In the genomic region with DNA sequence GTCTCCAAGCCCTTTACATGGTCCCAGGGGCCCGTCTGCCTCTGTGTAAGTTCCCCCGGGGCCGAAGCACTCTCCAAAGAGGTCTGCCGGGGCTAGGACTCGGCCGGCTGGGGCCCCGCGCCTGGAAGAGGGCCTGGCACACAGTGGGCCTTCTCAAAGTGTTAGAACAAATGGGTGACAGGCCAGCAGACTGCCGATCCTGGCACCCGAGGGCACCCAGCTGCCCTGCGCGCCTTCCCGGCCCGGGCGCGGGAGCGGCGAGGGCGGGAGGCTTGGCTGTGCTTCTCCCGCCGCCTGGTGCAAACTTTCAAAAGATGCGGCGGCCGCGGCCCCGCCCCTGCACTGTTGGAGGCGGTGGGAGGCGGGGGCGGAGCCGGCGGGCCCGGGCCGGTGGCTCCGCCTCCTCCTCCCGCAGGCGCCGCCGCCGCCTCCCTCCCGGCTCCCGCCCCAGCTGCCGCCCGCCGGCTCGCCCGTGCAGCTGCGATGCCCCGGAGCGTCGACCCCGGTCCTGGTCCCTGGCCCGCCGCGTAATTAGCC, we compare ENCODE assay signal across 8 cellular contexts. TPM values are rescaled to one million over a fixed set of nuclear protein-coding genes. Genes with fewer than 3 reads are reported as not detected.
DNase-seq lines count a peak whose midpoint lies in the region; ATAC-seq, FAIRE-seq and TF ChIP-seq lines count a peak whose summit lies in the region.

A gene with protein sequence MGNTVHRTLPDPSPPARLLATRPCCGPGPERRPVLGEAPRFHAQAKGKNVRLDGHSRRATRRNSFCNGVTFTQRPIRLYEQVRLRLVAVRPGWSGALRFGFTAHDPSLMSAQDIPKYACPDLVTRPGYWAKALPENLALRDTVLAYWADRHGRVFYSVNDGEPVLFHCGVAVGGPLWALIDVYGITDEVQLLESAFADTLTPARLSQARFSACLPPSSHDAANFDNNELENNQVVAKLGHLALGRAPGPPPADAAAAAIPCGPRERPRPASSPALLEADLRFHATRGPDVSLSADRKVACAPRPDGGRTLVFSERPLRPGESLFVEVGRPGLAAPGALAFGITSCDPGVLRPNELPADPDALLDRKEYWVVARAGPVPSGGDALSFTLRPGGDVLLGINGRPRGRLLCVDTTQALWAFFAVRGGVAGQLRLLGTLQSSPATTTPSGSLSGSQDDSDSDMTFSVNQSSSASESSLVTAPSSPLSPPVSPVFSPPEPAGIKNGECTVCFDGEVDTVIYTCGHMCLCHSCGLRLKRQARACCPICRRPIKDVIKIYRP (plus strand): TSS at position 442 of the 537 bp plus-strand sequence. CDS start 144 bp downstream, outside the sequence.

- peak within 1 kb of the TSS; percentile 93 for H3K4me2 ChIP-seq in A549

- peak; percentile 74 to 86 for ATAC-seq in A549
- ATAC-seq in GM18498 (IDR thresholded peaks at IDR 0.05; ENCODE audit: unreplicated experiment), result peak; percentile 58
- peak; percentile 74 to 93 (median 86) for ATAC-seq in heart right ventricle

- peak within 1 kb of the TSS; percentile 70 to 83 for H3K27ac ChIP-seq in A549
- H3K27ac ChIP-seq in SJCRH30, result peak within 1 kb of the TSS; percentile 95
- H3K27ac ChIP-seq in heart right ventricle, result peak within 1 kb of the TSS; percentile 92 to 99 (median 98)
- H3K27ac ChIP-seq in ovary, result peak within 1 kb of the TSS; percentile 38 to 89

- CTCF ChIA-PET in A549 (lab: Yijun Ruan, JAX), result interaction anchor here (0.9 to 4.6 kb wide), 7 partner anchors 11 to 194 kb away, joined by 3 to 20 read pairs (median 4); no protein-coding TSS in a partner anchor

- TF ChIP-seq POLR2A in A549 (IDR thresholded peaks at IDR 0.05; ENCODE audit: low read length) (no peak), ovary (IDR thresholded peaks at IDR 0.05) (peak; percentile 44)

- TF ChIP-seq CTCF in A549 (IDR thresholded peaks at IDR 0.05), result no peak
- TF ChIP-seq CTCF in heart right ventricle (IDR thresholded peaks at IDR 0.05), result peak in 4 of 9 donors; percentile 18 to 56 (median 48)
- TF ChIP-seq CTCF in ovary (IDR thresholded peaks at IDR 0.05), result peak in 1 of 3 donors; percentile 19

- no peak for FAIRE-seq in A549 (lab: Jason Lieb, UNC)

- H3K9me3 ChIP-seq in A549 (no peaks in the 10 kb centered on the region), SJCRH30 (replicated peaks) (no peaks in the 10 kb centered on the region), heart right ventricle (no peaks in the 10 kb centered on the region), ovary (no peaks in the 10 kb centered on the region)

- POLR2A ChIA-PET in A549 (lab: Yijun Ruan, JAX), result no interaction called here

- DNase-seq in A549 (ENCODE audit: low read depth in 1 of 2, low spot score in 1 of 2) (peak; percentile 61 to 86), KG1 (lab: John Stamatoyannopoulos, UW) (peak; percentile 84), SJCRH30 (peak; percentile 88 to 92), amniotic epithelial cell (ENCODE audit: low read depth) (peak; percentile 8), heart right ventricle (peak; percentile 81 to 87), ovary (peak; percentile 82 to 89 (median 87)), NAMALWA (ENCODE audit: low spot score) (no peak)

- WGBS in A549 (ENCODE audit: missing lambda C conversion rate), result 4% methylated on average over 20 of the region's 54 CpGs
- 0 to 1% methylated on average over 39 to 54 of the region's 54 CpGs for WGBS in heart right ventricle, 2 donors
- 0 to 1% (median 0%) methylated on average over 24 to 54 of the region's 54 CpGs for WGBS in ovary, 3 donors

- intact Hi-C loops in heart right ventricle (cut with DNase I), result loop anchor here (1.0 to 10.0 kb wide), 13 partner anchors 34 to 164 kb away; no protein-coding TSS in a partner anchor
- intact Hi-C loops in ovary (cut with DNase I), result loop anchor here (2.0 to 10.0 kb wide), 7 partner anchors 54 to 164 kb away; no protein-coding TSS in a partner anchor

- H3K4me3 ChIP-seq in A549, result peak within 1 kb of the TSS; percentile 81
- peak within 1 kb of the TSS; percentile 96 for H3K4me3 ChIP-seq in SJCRH30
- H3K4me3 ChIP-seq in heart right ventricle, result peak within 1 kb of the TSS; percentile 72 to 99 (median 90)
- H3K4me3 ChIP-seq in ovary, result peak within 1 kb of the TSS; percentile 73

- H3K36me3 ChIP-seq in SJCRH30, result 0 out of 2 replicates have a peak, but pooled peaks cover 3% of the 10 kb centered on the region
- peaks cover 0 to 28% (median 0%) of the 10 kb centered on the region in 9 donors for H3K36me3 ChIP-seq in heart right ventricle
- H3K36me3 ChIP-seq in ovary, result no peaks in the 10 kb centered on the region

- peaks cover 11% of the 10 kb centered on the region for H3K4me1 ChIP-seq in A549
- peaks cover 13% of the 10 kb centered on the region; the same call in 1 of the 2 replicates for H3K4me1 ChIP-seq in SJCRH30
- peaks cover 1 to 57% (median 35%) of the 10 kb centered on the region in 9 donors for H3K4me1 ChIP-seq in heart right ventricle
- H3K4me1 ChIP-seq in ovary (ENCODE audit: insufficient read depth), result peaks cover 4% of the 10 kb centered on the region

- H3K27me3 ChIP-seq in SJCRH30, result no peaks in the 10 kb centered on the region
- H3K27me3 ChIP-seq in heart right ventricle, result peaks cover 0 to 30% (median 0%) of the 10 kb centered on the region in 7 donors
- H3K27me3 ChIP-seq in ovary, result no peaks in the 10 kb centered on the region

- no peak for TF ChIP-seq RAD21 in A549 (conservative IDR thresholded peaks at IDR 0.05 in 1 of 2, IDR thresholded peaks at IDR 0.05 in 1 of 2)

- TF ChIP-seq EP300 in A549 (IDR thresholded peaks at IDR 0.05), result no peak
- no peak for TF ChIP-seq EP300 in ovary (IDR thresholded peaks at IDR 0.05)

TF ChIP-seq in A549, 52 proteins besides CTCF, POLR2A, EP300 and RAD21:
- TF ChIP-seq, protein P1, sequence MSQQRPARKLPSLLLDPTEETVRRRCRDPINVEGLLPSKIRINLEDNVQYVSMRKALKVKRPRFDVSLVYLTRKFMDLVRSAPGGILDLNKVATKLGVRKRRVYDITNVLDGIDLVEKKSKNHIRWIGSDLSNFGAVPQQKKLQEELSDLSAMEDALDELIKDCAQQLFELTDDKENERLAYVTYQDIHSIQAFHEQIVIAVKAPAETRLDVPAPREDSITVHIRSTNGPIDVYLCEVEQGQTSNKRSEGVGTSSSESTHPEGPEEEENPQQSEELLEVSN (IDR thresholded peaks at IDR 0.05; ENCODE audit: borderline replicate concordance, low read depth), result peak; percentile 76
- TF ChIP-seq, protein P2, sequence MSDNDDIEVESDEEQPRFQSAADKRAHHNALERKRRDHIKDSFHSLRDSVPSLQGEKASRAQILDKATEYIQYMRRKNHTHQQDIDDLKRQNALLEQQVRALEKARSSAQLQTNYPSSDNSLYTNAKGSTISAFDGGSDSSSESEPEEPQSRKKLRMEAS (IDR thresholded peaks at IDR 0.05), result peak; percentile 49
- TF ChIP-seq ZC3H11A (IDR thresholded peaks at IDR 0.05) (no peak), JUN (IDR thresholded peaks at IDR 0.05) (0 out of 5 replicates have a peak, but pooled peaks of 1 of the 2 experiments have one; percentile 11)

RNA-seq across cellular contexts. Expression of the gene that starts here (rescaled TPM):
- polyA plus RNA-seq in A549 (2011; rRNA removed) (0.89 and 1.3 TPM in 2 replicates), A549 (2017; fragmentation: RNase III; extraction: RNeasy Plus Mini Kit Qiagen cat#74134 plus additional on column Dnase treatment) (1.8 to 2.2 TPM (median 2.1 TPM) in 3 replicates), heart right ventricle (10 to 100 TPM; 16.7 to 29.1 TPM), ovary (10 to 100 TPM; 24.2 to 39.0 TPM)
- polyA plus RNA-seq in A549 (2012; cell fraction: cytosol; rRNA removed), result 0.71 and 1.0 TPM in 2 replicates
- polyA plus RNA-seq in A549 (2012; cell fraction: nucleus; rRNA removed), result 2.4 and 3.2 TPM in 2 replicates
- polyA minus RNA-seq in A549 (2011; rRNA and poly(A)+ RNA removed), result 2.1 and 2.6 TPM in 2 replicates
- 17.8 and 18.8 TPM in 2 replicates for total RNA-seq in SJCRH30 (2014; rRNA removed; shearing (Covaris generic))
- total RNA-seq in heart right ventricle (10 to 100 TPM; 14.4 to 45.8 (median 21.6) TPM), ovary (10 to 100 TPM; 15.0 to 75.1 (median 36.3) TPM)

Comparison
In these comparisons a context has a peak if more than half of its experiments do, and no peak if none do; other contexts are left out.
1. RNA of the gene that starts here (polyA plus RNA-seq): 24.2 to 39.0 TPM in ovary and 16.7 to 29.1 TPM in heart right ventricle; 0.71 to 3.2 TPM in A549; every median in the first group is over 4 times any median in the second.
2. Peak in every context shown above with its lines, with median percentiles within 50 percentile points of each other: ATAC-seq, H3K27ac ChIP-seq and H3K4me3 ChIP-seq.